Comparison of ENCODE assay signal across 17 cellular contexts in genomic region chr5:74517700-74518099, GRCh38.
DNase-seq lines count a peak whose midpoint lies in the region; ATAC-seq and TF ChIP-seq lines count a peak whose summit lies in the region.
"Had no signal": no experiment of that assay in that cellular context is flagged by ENCODE, and none has a peak within 500 bp of the region (broad histone marks: within the 10 kb centered on the region; RNA-seq: fewer than 3 reads in every experiment).

No MANE protein-coding gene starts in this region.

- no peak overlapping the region for H3K4me2 ChIP-seq in mammary epithelial cell (ENCODE audit: insufficient read depth, low read depth, low read length)

- in situ Hi-C loops in mammary epithelial cell (cut with MboI; ENCODE audit: low sequenced_read_pairs in 2 of 2) = no loop called here

- H3K79me2 ChIP-seq in mammary epithelial cell (ENCODE audit: insufficient read depth, low read length) = no peaks in the 10 kb centered on the region
- H3K79me2 ChIP-seq: parathyroid adenoma had no signal

- H3K27me3 ChIP-seq in AG04450 (ENCODE audit: control insufficient read depth, insufficient read depth, low read length) = no peaks in the 10 kb centered on the region
- H3K27me3 ChIP-seq in mammary epithelial cell (ENCODE audit: insufficient read depth, low read length) = no peaks in the 10 kb centered on the region
- no peaks in the 10 kb centered on the region for H3K27me3 ChIP-seq in upper lobe of right lung
- H3K27me3 ChIP-seq: gastroesophageal sphincter had no signal

- dilution Hi-C loops in mammary epithelial cell (cut with HindIII; ENCODE audit: low sequenced_read_pairs) = no loop called here

- H3K36me3 ChIP-seq in mammary epithelial cell (ENCODE audit: insufficient read depth, low read length) (no peaks in the 10 kb centered on the region), upper lobe of right lung (no peaks in the 10 kb centered on the region)
- H3K36me3 ChIP-seq: gastroesophageal sphincter, thoracic aorta had no signal

- DNase-seq in AG04450 (ENCODE audit: low read depth, low spot score) = peak; percentile 32
- peak; percentile 35 for DNase-seq in HS-27A (ENCODE audit: low read depth)
- DNase-seq in mammary epithelial cell = peak; percentile 65
- DNase-seq in iris pigment epithelial cell (ENCODE audit: low read depth) = peak; percentile 87
- no peak for DNase-seq in upper lobe of right lung
- no peak for DNase-seq in T-cell
- DNase-seq: activated CD4-positive, CD25-positive, alpha-beta regulatory T cell treated with anti-CD3 and anti-CD28 coated beads, Interleukin-2, amount 50 U/mL, for 72 hours; NCI-H1694; SW 1271 had no signal

- H3K27ac ChIP-seq in AG04450 (ENCODE audit: low read depth, low read length) (no peak overlapping the region), mammary epithelial cell (ENCODE audit: insufficient read depth, low read depth, low read length) (no peak overlapping the region), upper lobe of right lung (no peak overlapping the region)
- H3K27ac ChIP-seq: gastroesophageal sphincter, parathyroid adenoma, thoracic aorta had no signal

- H3K9me3 ChIP-seq in AG04450 (ENCODE audit: control insufficient read depth, insufficient read depth, low read length) = no peaks in the 10 kb centered on the region
- no peaks in the 10 kb centered on the region for H3K9me3 ChIP-seq in mammary epithelial cell (replicated peaks; ENCODE audit: insufficient read depth, low read length)
- no peaks in the 10 kb centered on the region for H3K9me3 ChIP-seq in upper lobe of right lung
- H3K9me3 ChIP-seq: gastroesophageal sphincter, thoracic aorta had no signal

- peaks cover 3 to 15% of the 10 kb centered on the region in 2 donors for H3K27me3 Mint-ChIP-seq in T-cell
- H3K27me3 Mint-ChIP-seq: dendritic cell treated with granulocyte-macrophage colony-stimulating factor and Interleukin-4, amounts not matched to agents 40 ng/mL and 50 ng/mL, for 4 days had no signal

- no peak for TF ChIP-seq CTCF in AG04450 (IDR thresholded peaks at IDR 0.05; ENCODE audit: low read depth, low read length)
- no peak for TF ChIP-seq CTCF in mammary epithelial cell (conservative IDR thresholded peaks at IDR 0.05 in 1 of 2, IDR thresholded peaks at IDR 0.05 in 1 of 2; ENCODE audit: extremely low read depth in 1 of 2, insufficient read depth in 1 of 2, low read depth in 1 of 2, low read length in 2 of 2)
- TF ChIP-seq CTCF in upper lobe of right lung (IDR thresholded peaks at IDR 0.05) = no peak

- H3K36me3 Mint-ChIP-seq in T-cell = no peaks in the 10 kb centered on the region
- H3K36me3 Mint-ChIP-seq: activated naive CD4-positive, alpha-beta T cell treated with anti-CD3 and anti-CD28 coated beads, Interleukin-2, amount 50 U/mL, for 24 hours had no signal

- intact Hi-C loops in mammary epithelial cell (cut with micrococcal nuclease) (no loop called here), upper lobe of right lung (cut with DNase I) (no loop called here)

- no peak overlapping the region for H3K9ac ChIP-seq in mammary epithelial cell (ENCODE audit: insufficient read depth, low read length)
- H3K9ac ChIP-seq: parathyroid adenoma had no signal

- no peak overlapping the region for H3K4me3 Mint-ChIP-seq in T-cell
- H3K4me3 Mint-ChIP-seq: activated naive CD4-positive, alpha-beta T cell treated with anti-CD3 and anti-CD28 coated beads, Interleukin-2, amount 50 U/mL, for 24 hours; B cell; dendritic cell treated with granulocyte-macrophage colony-stimulating factor and Interleukin-4, amounts not matched to agents 40 ng/mL and 50 ng/mL, for 4 days had no signal

- H2AFZ ChIP-seq in mammary epithelial cell (ENCODE audit: low read depth, low read length) = peak overlapping the region; percentile 7
- H2AFZ ChIP-seq: parathyroid adenoma had no signal

- H4K20me1 ChIP-seq in mammary epithelial cell (ENCODE audit: insufficient read depth, low read length) = no peaks in the 10 kb centered on the region

- CTCF ChIA-PET in AG04450 (lab: Charles Lee) = no interaction called here
- CTCF ChIA-PET in mammary epithelial cell (lab: Charles Lee; ENCODE audit: low non-redundant PET) = no interaction called here
- CTCF ChIA-PET in T-cell (lab: Charles Lee) = no interaction called here

- no peak overlapping the region for H3K4me3 ChIP-seq in AG04450 (ENCODE audit: low read depth, low read length)
- H3K4me3 ChIP-seq in mammary epithelial cell (replicated peaks in 1 of 3; ENCODE audit: insufficient read depth in 1 of 3, low read depth in 2 of 3, low read length in 3 of 3) = no peak overlapping the region
- no peak overlapping the region for H3K4me3 ChIP-seq in upper lobe of right lung
- H3K4me3 ChIP-seq: gastroesophageal sphincter, thoracic aorta had no signal

- peaks cover 5% of the 10 kb centered on the region for H3K4me1 ChIP-seq in mammary epithelial cell (ENCODE audit: insufficient read depth, low read length)
- H3K4me1 ChIP-seq in upper lobe of right lung = no peaks in the 10 kb centered on the region

- H3K4me1 Mint-ChIP-seq in T-cell = no peaks in the 10 kb centered on the region
- H3K4me1 Mint-ChIP-seq: activated naive CD4-positive, alpha-beta T cell treated with anti-CD3 and anti-CD28 coated beads, Interleukin-2, amount 50 U/mL, for 24 hours; B cell had no signal

- no peak for ATAC-seq in upper lobe of right lung
- ATAC-seq in T-cell (replicated peaks in 1 of 4) = no peak
- ATAC-seq in HG03520 (IDR thresholded peaks at IDR 0.05; ENCODE audit: unreplicated experiment) = no peak
- ATAC-seq in GM21576 (IDR thresholded peaks at IDR 0.05; ENCODE audit: unreplicated experiment) = no peak
- ATAC-seq: gastroesophageal sphincter had no signal

- H3K27ac Mint-ChIP-seq in T-cell = no peak overlapping the region
- H3K27ac Mint-ChIP-seq: activated naive CD4-positive, alpha-beta T cell treated with anti-CD3 and anti-CD28 coated beads, Interleukin-2, amount 50 U/mL, for 24 hours; B cell; dendritic cell treated with granulocyte-macrophage colony-stimulating factor and Interleukin-4, amounts not matched to agents 40 ng/mL and 50 ng/mL, for 4 days had no signal

- BruUV-seq in mammary epithelial cell (replicated peaks; lab: Mats Ljungman, UMichigan) = no TSS peak

- H3K9me3 Mint-ChIP-seq in T-cell = peaks cover 0 to under 1% (median 0%) of the 10 kb centered on the region in 3 donors
- H3K9me3 Mint-ChIP-seq: activated naive CD4-positive, alpha-beta T cell treated with anti-CD3 and anti-CD28 coated beads, Interleukin-2, amount 50 U/mL, for 24 hours had no signal

- POLR2A ChIA-PET in AG04450 (lab: Yijun Ruan, JAX) = no interaction called here
- POLR2A ChIA-PET in T-cell (lab: Charles Lee) = interaction anchor here in 1 of 2 donors (0.6 kb wide), 1 partner anchor 125 kb away, joined by 3 read pairs; no protein-coding TSS in a partner anchor

Comparison
In these comparisons a context has a peak if more than half of its experiments do, and no peak if none do; other contexts are left out.
1. DNase-seq: peak in AG04450 (single experiment), HS-27A (single experiment), mammary epithelial cell (single experiment) and iris pigment epithelial cell (single experiment); none in upper lobe of right lung (single experiment) and T-cell (0 of 34).